8 cellular contexts compared by ENCODE assay signal in the genomic region with DNA sequence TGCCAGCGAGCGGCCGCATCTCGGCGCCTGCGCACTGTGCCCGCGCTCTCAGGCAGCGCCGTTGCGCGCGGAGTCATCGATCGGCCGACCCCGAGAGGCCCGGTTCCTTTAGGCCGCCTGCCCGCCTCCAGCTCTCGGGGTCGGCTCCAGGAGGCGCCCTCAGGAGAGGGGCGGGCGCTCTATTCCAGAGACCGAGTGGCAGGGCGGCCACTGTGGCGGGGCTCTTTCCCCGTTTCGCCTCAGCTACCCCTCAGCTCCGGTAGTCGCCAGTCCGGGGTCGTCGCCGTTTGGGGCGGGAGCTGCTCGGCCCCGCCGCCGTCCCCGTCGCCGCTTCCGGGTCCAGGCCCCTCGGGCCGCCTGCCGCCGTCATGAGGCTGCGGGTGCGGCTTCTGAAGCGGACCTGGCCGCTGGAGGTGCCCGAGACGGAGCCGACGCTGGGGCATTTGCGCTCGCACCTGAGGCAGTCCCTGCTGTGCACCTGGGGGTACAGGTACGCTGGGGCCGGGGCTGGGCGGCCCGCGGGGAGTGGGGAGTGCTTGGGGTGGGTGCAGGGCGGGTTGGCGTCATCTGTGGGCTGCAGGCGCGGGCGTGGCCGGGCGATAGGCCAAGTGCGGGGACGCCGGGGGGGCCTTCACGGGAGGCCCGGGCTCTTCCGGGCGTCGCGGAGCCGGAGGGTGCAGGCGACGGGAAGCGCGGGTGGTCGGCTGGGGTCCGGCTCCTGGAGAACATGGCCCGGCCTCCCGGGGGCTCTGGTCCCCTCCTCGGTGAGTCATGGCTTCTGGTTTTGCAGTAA. TPM values are rescaled to one million over a fixed set of nuclear protein-coding genes. Genes with fewer than 3 reads are reported as not detected.
DNase-seq lines count a peak whose midpoint lies in the region; ATAC-seq and TF ChIP-seq lines count a peak whose summit lies in the region.

FBXO7 (plus strand) TSS at position 177 of the 793 bp plus-strand sequence; CDS start at position 369, 192 bp downstream.

- peaks cover 2% of the 10 kb centered on the region for H3K36me3 Mint-ChIP-seq in activated naive CD4-positive, alpha-beta T cell treated with anti-CD3 and anti-CD28 coated beads, Interleukin-2, amount 50 U/mL, for 24 hours

- H3K27ac Mint-ChIP-seq in activated naive CD4-positive, alpha-beta T cell treated with anti-CD3 and anti-CD28 coated beads, Interleukin-2, amount 50 U/mL, for 24 hours: peak within 1 kb of the TSS; percentile 95

- POLR2A ChIA-PET in HEK293T (lab: Yijun Ruan, JAX): interaction anchor here (0.7 to 2.1 kb wide), 16 partner anchors 10 to 407 kb away, joined by 3 to 15 read pairs (median 4); partner anchors contain the start of genes BPIFC, RFPL2 and RTCB

- DNase-seq in GM06990 (ENCODE audit: extremely low read depth, insufficient read length): peak; percentile 91
- DNase-seq in HEK293T (ENCODE audit: extremely low spot score): peak; percentile 96
- DNase-seq in NB4 (ENCODE audit: low read depth): peak; percentile 89
- DNase-seq in glomerular endothelial cell (ENCODE audit: extremely low read depth, low read depth, low spot score): peak; percentile 33
- peak; percentile 66 for DNase-seq in omental fat pad (ENCODE audit: low spot score)

- CTCF ChIA-PET in HEK293T (lab: Yijun Ruan, JAX): interaction anchor here (2.0 kb wide), 1 partner anchor 63 kb away, joined by 7 read pairs; the partner anchor contains the start of gene RTCB

- peak within 1 kb of the TSS; percentile 98 for H3K4me3 Mint-ChIP-seq in activated naive CD4-positive, alpha-beta T cell treated with anti-CD3 and anti-CD28 coated beads, Interleukin-2, amount 50 U/mL, for 24 hours

- peak within 1 kb of the TSS; percentile 90 for H3K4me3 ChIP-seq in GM06990 (replicated peaks; ENCODE audit: low read depth, low read length)
- H3K4me3 ChIP-seq in NB4 (ENCODE audit: low read depth, low read length): peak within 1 kb of the TSS; percentile 96

- peaks cover 22% of the 10 kb centered on the region for H3K4me1 Mint-ChIP-seq in activated naive CD4-positive, alpha-beta T cell treated with anti-CD3 and anti-CD28 coated beads, Interleukin-2, amount 50 U/mL, for 24 hours

- no peaks in the 10 kb centered on the region for H3K27me3 Mint-ChIP-seq in activated naive CD4-positive, alpha-beta T cell treated with anti-CD3 and anti-CD28 coated beads, Interleukin-2, amount 50 U/mL, for 24 hours

- no peaks in the 10 kb centered on the region for H3K27me3 ChIP-seq in GM06990 (replicated peaks; ENCODE audit: control insufficient read depth, insufficient read depth, low read length)

- H3K36me3 ChIP-seq in GM06990 (ENCODE audit: control insufficient read depth, insufficient read depth, low read length): no peaks in the 10 kb centered on the region

- TF ChIP-seq POLR2A in NB4 (IDR thresholded peaks at IDR 0.05; ENCODE audit: extremely low read depth, insufficient read length): peak; percentile 45

- H3K9me3 Mint-ChIP-seq in activated naive CD4-positive, alpha-beta T cell treated with anti-CD3 and anti-CD28 coated beads, Interleukin-2, amount 50 U/mL, for 24 hours: no peaks in the 10 kb centered on the region

- TF ChIP-seq CTCF in GM06990 (IDR thresholded peaks at IDR 0.05; ENCODE audit: insufficient read depth, low read length, poor library complexity, severe bottlenecking): peak; percentile 56
- no peak for TF ChIP-seq CTCF in NB4 (IDR thresholded peaks at IDR 0.05; ENCODE audit: low read depth, low read length)
- TF ChIP-seq CTCF in omental fat pad (IDR thresholded peaks at IDR 0.05): no peak

- ATAC-seq in SK-N-SH treated with all-trans-retinoic acid at 6 μM for 48 hours: peak; percentile 86
- ATAC-seq in omental fat pad (ENCODE audit: low FRiP score): peak; percentile 96

- peak within 1 kb of the TSS; percentile 89 for H3K27ac ChIP-seq in temporal lobe (ENCODE audit: low read depth, low read length)

TF ChIP-seq in HEK293T, 16 proteins besides CTCF, POLR2A, EP300 and RAD21:
- TF ChIP-seq ZNF384 (IDR thresholded peaks at IDR 0.05): no peak
- no peak for TF ChIP-seq FOXK2 (IDR thresholded peaks at IDR 0.05)
- no peak for TF ChIP-seq ARNT (IDR thresholded peaks at IDR 0.05)
- TF ChIP-seq ELF4 (IDR thresholded peaks at IDR 0.05): peak; percentile 82
- 0 out of 2 replicates have a peak, but pooled peaks have one; percentile 31 for TF ChIP-seq HDGF (IDR thresholded peaks at IDR 0.05; ENCODE audit: borderline replicate concordance)
- TF ChIP-seq L3MBTL2 (conservative IDR thresholded peaks at IDR 0.05): 0 out of 2 replicates have a peak, but pooled peaks have one; percentile 22
- no peak for TF ChIP-seq NFRKB (IDR thresholded peaks at IDR 0.05)
- TF ChIP-seq SP1 (IDR thresholded peaks at IDR 0.05): no peak
- TF ChIP-seq TARDBP (IDR thresholded peaks at IDR 0.05): no peak
- TF ChIP-seq FOXA1 (IDR thresholded peaks at IDR 0.05): no peak
- TF ChIP-seq FOXM1 (IDR thresholded peaks at IDR 0.05; ENCODE audit: borderline replicate concordance): no peak
- no peak for TF ChIP-seq CTBP1 (IDR thresholded peaks at IDR 0.05; ENCODE audit: borderline replicate concordance)
TF ChIP-seq in HEK293T: peak in this region for 3.

TF ChIP-seq in SK-N-SH treated with all-trans-retinoic acid at 6 μM for 48 hours, 23 proteins besides CTCF, POLR2A, EP300 and RAD21:
- TF ChIP-seq TOX (CRISPR knock-in tag; IDR thresholded peaks at IDR 0.05; ENCODE audit: borderline replicate concordance): no peak

RNA-seq across cellular contexts. Expression of gene FBXO7, which starts in this region (rescaled TPM):
- total RNA-seq in glomerular endothelial cell (82.9 and 101 TPM in 2 replicates), omental fat pad (10 to 100 TPM; 74.3 to 91.3 (median 83.3) TPM), temporal lobe (39.3 TPM)

Comparison
In these comparisons a context has a peak if more than half of its experiments do, and no peak if none do; other contexts are left out.
1. Peak in every context shown above with its lines: DNase-seq, ATAC-seq, H3K4me3 ChIP-seq and H3K27ac ChIP-seq.
2. DNase-seq: peak in every context shown above with its lines; median percentile 96 in HEK293T; 91 in GM06990; 89 in NB4; 66 in omental fat pad; 33 in glomerular endothelial cell.